In genomic region chr9:109845178-109845577, GRCh38 we compare ENCODE assay signal across 22 cellular contexts.
A peak's percentile ranks its signal among the peaks of the same experiment; 100 is the strongest.
DNase-seq lines count a peak whose midpoint lies in the region; ATAC-seq, FAIRE-seq and TF ChIP-seq lines count a peak whose summit lies in the region.
"Had no signal": no experiment of that assay in that cellular context is flagged by ENCODE, and none has a peak within 500 bp of the region (broad histone marks: within the 10 kb centered on the region; RNA-seq: fewer than 3 reads in every experiment).

No MANE protein-coding gene starts in this region.

- FAIRE-seq in A549 (lab: Jason Lieb, UNC) = no peak
- FAIRE-seq: D721Med, G401.6, GM12891, GM19239 had no signal

- DNase-seq in cardiac muscle cell (ENCODE audit: low read depth in 1 of 2, low spot score in 1 of 2) (no peak), left ventricle myocardium inferior (no peak), A549 (ENCODE audit: low read depth in 1 of 2, low spot score in 1 of 2) (no peak), SK-N-MC (ENCODE audit: low read depth, low spot score) (no peak), mesothelial cell of epicardium (ENCODE audit: low spot score in 2 of 2, unreplicated experiment in 2 of 2) (no peak), SIG-M5 (lab: John Stamatoyannopoulos, UW) (no peak), SKM-1 treated with dmso at 0.1 percent for 144 hours (lab: John Stamatoyannopoulos, UW; ENCODE audit: unreplicated experiment) (no peak)
- DNase-seq: ACHN; BE2C; Caco-2; Calu3; CD4-positive, alpha-beta T cell; CD8-positive, alpha-beta T cell; DMS79 treated with DMSO at 0.1 percent for 48 hours; GF-D8 had no signal

- TF ChIP-seq RAD21 in A549 (conservative IDR thresholded peaks at IDR 0.05 in 1 of 2, IDR thresholded peaks at IDR 0.05 in 1 of 2) = no peak

- H3K27me3 Mint-ChIP-seq in mesothelial cell of epicardium (ENCODE audit: low read depth) = no peaks in the 10 kb centered on the region

- H3K27ac ChIP-seq in cardiac muscle cell (peak overlapping the region; percentile 75), left ventricle myocardium inferior (replicated peaks) (no peak overlapping the region), A549 (no peak overlapping the region), SK-N-MC (0 out of 2 replicates have a peak overlapping the region, but pooled peaks have one; percentile 21)
- H3K27ac ChIP-seq: 22Rv1, BLaER1, C4-2B had no signal

- intact Hi-C loops in left ventricle myocardium inferior (cut with micrococcal nuclease) = no loop called here

- H3K36me3 Mint-ChIP-seq in mesothelial cell of epicardium = peaks cover 1% of the 10 kb centered on the region
- H3K36me3 Mint-ChIP-seq: CD8-positive, alpha-beta T cell had no signal

- no peaks in the 10 kb centered on the region for H3K36me3 ChIP-seq in cardiac muscle cell
- no peaks in the 10 kb centered on the region for H3K36me3 ChIP-seq in left ventricle myocardium inferior
- H3K36me3 ChIP-seq in SK-N-MC (ENCODE audit: insufficient read depth, low read length) = no peaks in the 10 kb centered on the region
- H3K36me3 ChIP-seq: BE2C, BLaER1 had no signal

- CTCF ChIA-PET in A549 (lab: Yijun Ruan, JAX) = interaction anchor here (1.5 kb wide), 1 partner anchor 11 kb away, joined by 3 read pairs; no protein-coding TSS in a partner anchor

- no peak overlapping the region for H3K9ac ChIP-seq in SK-N-MC (ENCODE audit: insufficient read length)
- H3K9ac ChIP-seq: BLaER1 had no signal

- no peaks in the 10 kb centered on the region for H3K27me3 ChIP-seq in cardiac muscle cell
- H3K27me3 ChIP-seq in left ventricle myocardium inferior (ENCODE audit: low read depth) = no peaks in the 10 kb centered on the region
- H3K27me3 ChIP-seq: BE2C, BLaER1 had no signal

- H3K9me3 ChIP-seq in cardiac muscle cell (ENCODE audit: low read depth) (no peaks in the 10 kb centered on the region), left ventricle myocardium inferior (replicated peaks) (no peaks in the 10 kb centered on the region), A549 (no peaks in the 10 kb centered on the region), SK-N-MC (ENCODE audit: low read depth, low read length) (no peaks in the 10 kb centered on the region)
- H3K9me3 ChIP-seq: BE2C, BLaER1, Caco-2 had no signal

- no peak for ATAC-seq in A549
- ATAC-seq: CD8-positive, alpha-beta T cell had no signal

- no peak overlapping the region for H3K4me3 Mint-ChIP-seq in mesothelial cell of epicardium
- H3K4me3 Mint-ChIP-seq: CD4-positive, alpha-beta T cell; CD8-positive, alpha-beta T cell had no signal

- TF ChIP-seq CTCF in cardiac muscle cell (IDR thresholded peaks at IDR 0.05; ENCODE audit: low read depth, low read length) = no peak
- TF ChIP-seq CTCF in left ventricle myocardium inferior (IDR thresholded peaks at IDR 0.05; ENCODE audit: borderline replicate concordance) = no peak
- no peak for TF ChIP-seq CTCF in A549 (IDR thresholded peaks at IDR 0.05)
- no peak for TF ChIP-seq CTCF in mesothelial cell of epicardium (IDR thresholded peaks at IDR 0.05; ENCODE audit: unreplicated experiment)

- H3K27ac Mint-ChIP-seq in mesothelial cell of epicardium = peak overlapping the region; percentile 52
- H3K27ac Mint-ChIP-seq: CD4-positive, alpha-beta T cell; CD8-positive, alpha-beta T cell had no signal

- H3K4me1 ChIP-seq in cardiac muscle cell (ENCODE audit: low read depth) (peaks cover 9% of the 10 kb centered on the region), left ventricle myocardium inferior (peaks cover 44% of the 10 kb centered on the region), A549 (no peaks in the 10 kb centered on the region)
- H3K4me1 ChIP-seq: BE2C, BLaER1, Caco-2 had no signal

- POLR2A ChIA-PET in A549 (lab: Yijun Ruan, JAX) = no interaction called here

- no peak for TF ChIP-seq EP300 in A549 (IDR thresholded peaks at IDR 0.05)

- no peak for TF ChIP-seq POLR2A in A549 (IDR thresholded peaks at IDR 0.05; ENCODE audit: low read length)

- peaks cover 7% of the 10 kb centered on the region for H3K4me1 Mint-ChIP-seq in mesothelial cell of epicardium

- 66% methylated on average over 2 of the region's 2 CpGs for WGBS in A549 (ENCODE audit: missing lambda C conversion rate)

- no peak overlapping the region for H3K4me2 ChIP-seq in A549
- H3K4me2 ChIP-seq: BLaER1 had no signal

- H3K9me3 Mint-ChIP-seq in mesothelial cell of epicardium = no peaks in the 10 kb centered on the region
- H3K9me3 Mint-ChIP-seq: CD4-positive, alpha-beta T cell; CD8-positive, alpha-beta T cell had no signal

- H3K4me3 ChIP-seq in cardiac muscle cell (no peak overlapping the region), left ventricle myocardium inferior (no peak overlapping the region), A549 (no peak overlapping the region), SK-N-MC (no peak overlapping the region)
- H3K4me3 ChIP-seq: BLaER1 had no signal

TF ChIP-seq in A549, 52 proteins besides CTCF, POLR2A, EP300 and RAD21:
- TF ChIP-seq BHLHE40 (IDR thresholded peaks at IDR 0.05; ENCODE audit: low read depth, low read length) (no peak), MAFK (IDR thresholded peaks at IDR 0.05; ENCODE audit: partially characterized antibody) (peak; percentile 65)

Comparison
In these comparisons a context has a peak if more than half of its experiments do, and no peak if none do; other contexts are left out.
1. H3K27ac ChIP-seq: peak in cardiac muscle cell (single experiment) and SK-N-MC (single experiment); none in left ventricle myocardium inferior (single experiment) and A549 (0 of 2).